ENCODE assay signal across 8 cellular contexts in the genomic region with DNA sequence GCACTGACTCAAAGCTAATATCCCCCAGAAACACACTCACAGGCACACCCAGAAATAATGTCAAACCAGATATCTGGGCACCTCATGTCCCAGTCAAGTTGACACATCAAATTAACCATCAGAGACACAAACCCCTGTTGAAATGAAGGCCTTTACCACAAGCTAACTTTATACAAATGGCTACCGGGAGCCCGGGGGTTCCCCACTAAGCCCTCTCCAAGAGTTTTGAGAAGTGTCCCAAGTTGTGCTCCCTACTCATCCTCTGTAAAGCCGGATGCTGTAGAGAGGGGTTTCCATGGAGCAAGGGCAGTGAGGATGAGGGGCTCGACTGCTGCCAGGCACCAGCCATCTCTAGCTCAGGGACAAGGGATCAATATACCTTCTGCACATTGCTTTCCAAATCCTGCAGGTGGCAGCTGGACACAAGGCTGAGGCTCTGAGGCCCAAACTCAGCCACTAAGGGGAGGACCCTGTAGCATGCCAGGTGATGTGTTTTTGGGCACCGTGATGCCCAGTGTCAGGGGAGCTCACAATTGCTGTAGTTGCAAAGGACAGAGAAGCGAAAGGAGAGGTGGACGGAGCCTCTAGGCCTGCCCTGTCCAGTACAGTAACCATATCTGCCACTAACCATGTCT.
DNase-seq lines count a peak whose midpoint lies in the region; ATAC-seq, FAIRE-seq and TF ChIP-seq lines count a peak whose summit lies in the region.

No MANE protein-coding gene starts in this region.

- H3K4me1 Mint-ChIP-seq in WTC11 = peaks cover 9% of the 10 kb centered on the region

- no peaks in the 10 kb centered on the region for H3K9me3 ChIP-seq in HepG2 (ENCODE audit: low read length)

- no peaks in the 10 kb centered on the region for H3K79me2 ChIP-seq in HepG2 (ENCODE audit: insufficient read depth, low read length)

- no peak overlapping the region for H3K9ac ChIP-seq in HepG2 (ENCODE audit: insufficient read depth, low read depth, low read length)

- H4K20me1 ChIP-seq in HepG2 (ENCODE audit: insufficient read depth, low read length) = no peaks in the 10 kb centered on the region

- H3K36me3 ChIP-seq in HepG2 (replicated peaks in 1 of 2; ENCODE audit: control insufficient read depth in 1 of 2, insufficient read depth in 2 of 2, low read length in 2 of 2) = no peaks in the 10 kb centered on the region

- BruUV-seq in HepG2 (replicated peaks; lab: Mats Ljungman, UMichigan) = no TSS peak

- WGBS in HepG2 (ENCODE audit: low lambda C conversion rate) = 27% methylated on average over 6 of the region's 7 CpGs

- peak; percentile 72 for FAIRE-seq in HepG2 (lab: Jason Lieb, UNC)

- peaks cover 10% of the 10 kb centered on the region for H3K27me3 Mint-ChIP-seq in WTC11 (ENCODE audit: low read depth)

- no peak overlapping the region for H2AFZ ChIP-seq in HepG2 (ENCODE audit: low read length)

- H3K9me3 Mint-ChIP-seq in WTC11 = peaks cover 7% of the 10 kb centered on the region

- TF ChIP-seq POLR2A in HepG2 (IDR thresholded peaks at IDR 0.05; ENCODE audit: insufficient read depth in 1 of 2, low read depth in 2 of 2, low read length in 2 of 2) = no peak

- no peak; the same call in 1 of the 2 replicates for TF ChIP-seq CTCF in WTC11 (IDR thresholded peaks at IDR 0.05)
- peak; percentile 81 for TF ChIP-seq CTCF in HepG2 (CRISPR knock-in tag; IDR thresholded peaks at IDR 0.05)

- no peaks in the 10 kb centered on the region for H3K4me1 ChIP-seq in HepG2 (ENCODE audit: insufficient read depth, low read length)

- POLR2A ChIA-PET in WTC11 (lab: Charles Lee) (no interaction called here), HepG2 (lab: Yijun Ruan, JAX) (no interaction called here)

- no peak overlapping the region for H3K27ac Mint-ChIP-seq in WTC11

- no peak overlapping the region for H3K4me3 ChIP-seq in HepG2 (replicated peaks in 1 of 3; ENCODE audit: insufficient read depth in 1 of 3, low read depth in 2 of 3, low read length in 3 of 3)

- CTCF ChIA-PET in WTC11 (lab: Charles Lee) = interaction anchor here (0.6 to 9.1 kb wide), 30 partner anchors 9 to 352 kb away, joined by 3 to 302 read pairs (median 5); no protein-coding TSS in a partner anchor
- CTCF ChIA-PET in HepG2 (lab: Yijun Ruan, JAX; ENCODE audit: low intra/inter-chr PET ratio, low total read pairs) = interaction anchor here (1.3 to 3.9 kb wide), 3 partner anchors 63 to 69 kb away, joined by 3 to 27 read pairs (median 11); no protein-coding TSS in a partner anchor

- peak; percentile 80 for TF ChIP-seq RAD21 in HepG2 (CRISPR knock-in tag; IDR thresholded peaks at IDR 0.05)

- in situ Hi-C loops in HepG2 (cut with HindIII; ENCODE audit: extremely low pct_ligation_motif_present, low pct_unique_long_range_greater_than_20kb) = loop anchor here (5.0 kb wide), 1 partner anchor 68 kb away; no protein-coding TSS in a partner anchor

- ATAC-seq in HG03432 (IDR thresholded peaks at IDR 0.05; ENCODE audit: unreplicated experiment) (peak; percentile 60), WTC11 (peak; percentile 91), HepG2 (peak; percentile 96), HG03097 (IDR thresholded peaks at IDR 0.05; ENCODE audit: low FRiP score, unreplicated experiment) (no peak), HG02885 (IDR thresholded peaks at IDR 0.05; ENCODE audit: poor library complexity, unreplicated experiment) (no peak), GM21367 (IDR thresholded peaks at IDR 0.05; ENCODE audit: unreplicated experiment) (no peak)

- H3K36me3 Mint-ChIP-seq in WTC11 = no peaks in the 10 kb centered on the region

- intact Hi-C loops in HepG2 (cut with micrococcal nuclease; ENCODE audit: unreplicated experiment) = loop anchor here (1.0 to 5.0 kb wide), 2 partner anchors 63 to 348 kb away; no protein-coding TSS in a partner anchor

- peaks cover 2 to 7% of the 10 kb centered on the region in 2 experiments; a peak in 3 of 5 replicates for H3K27me3 ChIP-seq in HepG2 (ENCODE audit: control insufficient read depth in 1 of 2, insufficient read depth in 2 of 2, low read length in 2 of 2)

- TF ChIP-seq EP300 in HepG2 (IDR thresholded peaks at IDR 0.05; ENCODE audit: low read depth in 2 of 2, low read length in 2 of 2) = no peak
- TF ChIP-seq EP300 in HepG2 (CRISPR knock-in tag; IDR thresholded peaks at IDR 0.05; ENCODE audit: borderline replicate concordance) = no peak

- no peak overlapping the region for H3K27ac ChIP-seq in HepG2 (ENCODE audit: extremely low read length, insufficient read depth, low read length)

- peak; percentile 12 for DNase-seq in DMS53 treated with DMSO at 0.1 percent for 48 hours (lab: John Stamatoyannopoulos, UW; ENCODE audit: unreplicated experiment)
- peak; percentile 44 for DNase-seq in WTC11 (ENCODE audit: low spot score)
- peak; percentile 38 for DNase-seq in HepG2 (ENCODE audit: low spot score)
- DNase-seq in NCI-H2081 treated with DMSO at 0.1 percent for 48 hours (lab: John Stamatoyannopoulos, UW) = no peak

- H3K4me3 Mint-ChIP-seq in WTC11 = no peak overlapping the region

- no peak overlapping the region for H3K4me2 ChIP-seq in HepG2 (ENCODE audit: low read depth, low read length)

TF ChIP-seq in WTC11, 78 proteins besides CTCF, POLR2A, EP300 and RAD21 (continues in another document):
- TF ChIP-seq, protein P1, sequence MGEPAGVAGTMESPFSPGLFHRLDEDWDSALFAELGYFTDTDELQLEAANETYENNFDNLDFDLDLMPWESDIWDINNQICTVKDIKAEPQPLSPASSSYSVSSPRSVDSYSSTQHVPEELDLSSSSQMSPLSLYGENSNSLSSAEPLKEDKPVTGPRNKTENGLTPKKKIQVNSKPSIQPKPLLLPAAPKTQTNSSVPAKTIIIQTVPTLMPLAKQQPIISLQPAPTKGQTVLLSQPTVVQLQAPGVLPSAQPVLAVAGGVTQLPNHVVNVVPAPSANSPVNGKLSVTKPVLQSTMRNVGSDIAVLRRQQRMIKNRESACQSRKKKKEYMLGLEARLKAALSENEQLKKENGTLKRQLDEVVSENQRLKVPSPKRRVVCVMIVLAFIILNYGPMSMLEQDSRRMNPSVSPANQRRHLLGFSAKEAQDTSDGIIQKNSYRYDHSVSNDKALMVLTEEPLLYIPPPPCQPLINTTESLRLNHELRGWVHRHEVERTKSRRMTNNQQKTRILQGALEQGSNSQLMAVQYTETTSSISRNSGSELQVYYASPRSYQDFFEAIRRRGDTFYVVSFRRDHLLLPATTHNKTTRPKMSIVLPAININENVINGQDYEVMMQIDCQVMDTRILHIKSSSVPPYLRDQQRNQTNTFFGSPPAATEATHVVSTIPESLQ (CRISPR knock-in tag; IDR thresholded peaks at IDR 0.05) = no peak
- TF ChIP-seq, protein P2, sequence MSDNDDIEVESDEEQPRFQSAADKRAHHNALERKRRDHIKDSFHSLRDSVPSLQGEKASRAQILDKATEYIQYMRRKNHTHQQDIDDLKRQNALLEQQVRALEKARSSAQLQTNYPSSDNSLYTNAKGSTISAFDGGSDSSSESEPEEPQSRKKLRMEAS (CRISPR knock-in tag; IDR thresholded peaks at IDR 0.05) = no peak
- TF ChIP-seq CBFB (CRISPR knock-in tag; IDR thresholded peaks at IDR 0.05; ENCODE audit: low read depth) (no peak), HMGA2 (CRISPR knock-in tag; IDR thresholded peaks at IDR 0.05) (no peak), ETV6 (CRISPR knock-in tag; IDR thresholded peaks at IDR 0.05) (no peak)
- TF ChIP-seq, protein P3, sequence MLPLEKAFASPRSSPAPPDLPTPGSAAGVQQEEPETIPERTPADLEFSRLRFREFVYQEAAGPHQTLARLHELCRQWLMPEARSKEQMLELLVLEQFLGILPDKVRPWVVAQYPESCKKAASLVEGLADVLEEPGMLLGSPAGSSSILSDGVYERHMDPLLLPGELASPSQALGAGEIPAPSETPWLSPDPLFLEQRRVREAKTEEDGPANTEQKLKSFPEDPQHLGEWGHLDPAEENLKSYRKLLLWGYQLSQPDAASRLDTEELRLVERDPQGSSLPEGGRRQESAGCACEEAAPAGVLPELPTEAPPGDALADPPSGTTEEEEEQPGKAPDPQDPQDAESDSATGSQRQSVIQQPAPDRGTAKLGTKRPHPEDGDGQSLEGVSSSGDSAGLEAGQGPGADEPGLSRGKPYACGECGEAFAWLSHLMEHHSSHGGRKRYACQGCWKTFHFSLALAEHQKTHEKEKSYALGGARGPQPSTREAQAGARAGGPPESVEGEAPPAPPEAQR (CRISPR knock-in tag; IDR thresholded peaks at IDR 0.05) = no peak

TF ChIP-seq in HepG2, 621 proteins besides CTCF, POLR2A, EP300 and RAD21 (continues in another document):
- TF ChIP-seq NPAS2 (CRISPR knock-in tag; IDR thresholded peaks at IDR 0.05; ENCODE audit: borderline replicate concordance) (no peak), FOXM1 (CRISPR knock-in tag; IDR thresholded peaks at IDR 0.05) (no peak), SYNCRIP (IDR thresholded peaks at IDR 0.05; ENCODE audit: insufficient read depth, low read depth, low read length) (no peak), HNRNPK (IDR thresholded peaks at IDR 0.05; ENCODE audit: low read depth, low read length, poor library complexity, severe bottlenecking) (no peak), CCAR2 (optimal IDR thresholded peaks at IDR 0.05; ENCODE audit: low read depth, low read length) (no peak), RFXANK (CRISPR knock-in tag; IDR thresholded peaks at IDR 0.05) (no peak)
- TF ChIP-seq, protein P4, sequence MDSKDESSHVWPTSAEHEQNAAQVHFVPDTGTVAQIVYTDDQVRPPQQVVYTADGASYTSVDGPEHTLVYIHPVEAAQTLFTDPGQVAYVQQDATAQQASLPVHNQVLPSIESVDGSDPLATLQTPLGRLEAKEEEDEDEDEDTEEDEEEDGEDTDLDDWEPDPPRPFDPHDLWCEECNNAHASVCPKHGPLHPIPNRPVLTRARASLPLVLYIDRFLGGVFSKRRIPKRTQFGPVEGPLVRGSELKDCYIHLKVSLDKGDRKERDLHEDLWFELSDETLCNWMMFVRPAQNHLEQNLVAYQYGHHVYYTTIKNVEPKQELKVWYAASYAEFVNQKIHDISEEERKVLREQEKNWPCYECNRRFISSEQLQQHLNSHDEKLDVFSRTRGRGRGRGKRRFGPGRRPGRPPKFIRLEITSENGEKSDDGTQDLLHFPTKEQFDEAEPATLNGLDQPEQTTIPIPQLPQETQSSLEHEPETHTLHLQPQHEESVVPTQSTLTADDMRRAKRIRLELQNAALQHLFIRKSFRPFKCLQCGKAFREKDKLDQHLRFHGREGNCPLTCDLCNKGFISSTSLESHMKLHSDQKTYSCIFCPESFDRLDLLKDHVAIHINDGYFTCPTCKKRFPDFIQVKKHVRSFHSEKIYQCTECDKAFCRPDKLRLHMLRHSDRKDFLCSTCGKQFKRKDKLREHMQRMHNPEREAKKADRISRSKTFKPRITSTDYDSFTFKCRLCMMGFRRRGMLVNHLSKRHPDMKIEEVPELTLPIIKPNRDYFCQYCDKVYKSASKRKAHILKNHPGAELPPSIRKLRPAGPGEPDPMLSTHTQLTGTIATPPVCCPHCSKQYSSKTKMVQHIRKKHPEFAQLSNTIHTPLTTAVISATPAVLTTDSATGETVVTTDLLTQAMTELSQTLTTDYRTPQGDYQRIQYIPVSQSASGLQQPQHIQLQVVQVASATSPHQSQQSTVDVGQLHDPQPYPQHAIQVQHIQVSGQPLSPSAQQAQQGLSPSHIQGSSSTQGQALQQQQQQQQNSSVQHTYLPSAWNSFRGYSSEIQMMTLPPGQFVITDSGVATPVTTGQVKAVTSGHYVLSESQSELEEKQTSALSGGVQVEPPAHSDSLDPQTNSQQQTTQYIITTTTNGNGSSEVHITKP (CRISPR knock-in tag; IDR thresholded peaks at IDR 0.05; ENCODE audit: low read depth) = no peak

Comparison
In these comparisons a context has a peak if more than half of its experiments do, and no peak if none do; other contexts are left out.
1. ATAC-seq: peak in HG03432 (single experiment), WTC11 (single experiment) and HepG2 (single experiment); none in HG03097 (single experiment), HG02885 (single experiment) and GM21367 (single experiment).